17 cellular contexts compared by ENCODE assay signal in genomic region chr6:16437095-16437494, GRCh38.
DNase-seq lines count a peak whose midpoint lies in the region; ATAC-seq and TF ChIP-seq lines count a peak whose summit lies in the region.
"Had no signal": no experiment of that assay in that cellular context is flagged by ENCODE, and none has a peak within 500 bp of the region (broad histone marks: within the 10 kb centered on the region; RNA-seq: fewer than 3 reads in every experiment).

No MANE protein-coding gene starts in this region.

- peak overlapping the region; percentile 76 for H3K4me3 Mint-ChIP-seq in central memory CD8-positive, alpha-beta T cell
- H3K4me3 Mint-ChIP-seq: brain, memory B cell had no signal

- TF ChIP-seq EP300 in tibial nerve (IDR thresholded peaks at IDR 0.05) (no peak), upper lobe of left lung (IDR thresholded peaks at IDR 0.05) (no peak), gastroesophageal sphincter (IDR thresholded peaks at IDR 0.05) (no peak)

- TF ChIP-seq POLR2A in tibial nerve (IDR thresholded peaks at IDR 0.05) (no peak), upper lobe of left lung (IDR thresholded peaks at IDR 0.05) (no peak), gastroesophageal sphincter (IDR thresholded peaks at IDR 0.05) (no peak)

- WGBS in tibial nerve, 2 donors: 91 to 95% methylated on average over 7 of the region's 7 CpGs
- 81 to 85% methylated on average over 7 of the region's 7 CpGs for WGBS in upper lobe of left lung, 2 donors
- WGBS in gastroesophageal sphincter (ENCODE audit: low coverage in 1 of 2), 2 donors: 94 to 100% methylated on average over 5 to 6 of the region's 7 CpGs

- no peaks in the 10 kb centered on the region for H3K9me3 Mint-ChIP-seq in central memory CD8-positive, alpha-beta T cell

- H3K27ac Mint-ChIP-seq in central memory CD8-positive, alpha-beta T cell (ENCODE audit: low read depth): peak overlapping the region; percentile 93
- H3K27ac Mint-ChIP-seq: memory B cell had no signal

- peaks cover 0 to 36% (median 15%) of the 10 kb centered on the region in 4 donors for H3K4me1 ChIP-seq in tibial nerve
- H3K4me1 ChIP-seq in upper lobe of left lung: peaks cover 7 to 20% (median 15%) of the 10 kb centered on the region in 4 donors
- peaks cover 6 to 50% (median 9%) of the 10 kb centered on the region in 3 donors for H3K4me1 ChIP-seq in gastroesophageal sphincter

- no peaks in the 10 kb centered on the region for H3K9me3 ChIP-seq in tibial nerve
- H3K9me3 ChIP-seq in upper lobe of left lung: no peaks in the 10 kb centered on the region
- H3K9me3 ChIP-seq in gastroesophageal sphincter: no peaks in the 10 kb centered on the region
- H3K9me3 ChIP-seq: MG63 had no signal

- H3K4me3 ChIP-seq in tibial nerve (no peak overlapping the region), upper lobe of left lung (no peak overlapping the region), gastroesophageal sphincter (no peak overlapping the region)
- H3K4me3 ChIP-seq: MG63, SK-N-MC had no signal

- no peaks in the 10 kb centered on the region for H3K27me3 ChIP-seq in tibial nerve
- H3K27me3 ChIP-seq in upper lobe of left lung: no peaks in the 10 kb centered on the region
- H3K27me3 ChIP-seq in gastroesophageal sphincter: no peaks in the 10 kb centered on the region
- H3K27me3 ChIP-seq: MG63 had no signal

- no peak for TF ChIP-seq CTCF in tibial nerve (IDR thresholded peaks at IDR 0.05)
- no peak for TF ChIP-seq CTCF in upper lobe of left lung (IDR thresholded peaks at IDR 0.05)
- no peak for TF ChIP-seq CTCF in gastroesophageal sphincter (IDR thresholded peaks at IDR 0.05)

- DNase-seq in activated naive CD4-positive, alpha-beta T cell treated with Interleukin-2 at 50 U/mL for 16 hours: peak; percentile 63
- DNase-seq in activated naive CD4-positive, alpha-beta T cell treated with anti-CD3 and anti-CD28 coated beads, Interleukin-2, amount 50 U/mL, for 16 hours: no peak
- DNase-seq in activated CD8-positive, alpha-beta memory T cell treated with anti-CD3 and anti-CD28 coated beads, Interleukin-2, amount 50 U/mL, for 4 hours: peak; percentile 22
- DNase-seq in central memory CD8-positive, alpha-beta T cell (ENCODE audit: low spot score in 2 of 2): no peak
- DNase-seq in stimulated activated naive CD8-positive, alpha-beta T cell treated with anti-CD3 and anti-CD28 coated beads, Interleukin-15, Interleukin-2, amounts not matched to agents 100 U/mL and 50 U/mL, for 24 hours: peak; percentile 17
- DNase-seq in tibial nerve (ENCODE audit: low spot score in 2 of 2) (no peak), upper lobe of left lung (no peak)
- DNase-seq: dermis blood vessel endothelial cell, H7, MG63, NCI-H2081 treated with DMSO at 0.1 percent for 48 hours, NCI-H526 treated with DMSO at 0.1 percent for 48 hours, PC-3 had no signal

- H3K4me1 Mint-ChIP-seq in central memory CD8-positive, alpha-beta T cell: peaks cover 74% of the 10 kb centered on the region

- H3K36me3 ChIP-seq in tibial nerve: no peaks in the 10 kb centered on the region
- no peaks in the 10 kb centered on the region for H3K36me3 ChIP-seq in upper lobe of left lung
- no peaks in the 10 kb centered on the region for H3K36me3 ChIP-seq in gastroesophageal sphincter
- H3K36me3 ChIP-seq: MG63 had no signal

- ATAC-seq in central memory CD8-positive, alpha-beta T cell (replicated peaks; ENCODE audit: extremely low read depth, poor library complexity, severe bottlenecking): peak; percentile 12
- ATAC-seq in stimulated activated naive CD8-positive, alpha-beta T cell treated with anti-CD3 and anti-CD28 coated beads, Interleukin-15, Interleukin-2, amounts not matched to agents 100 U/mL and 50 U/mL, for 24 hours: peak; percentile 32
- ATAC-seq in upper lobe of left lung (ENCODE audit: low FRiP score in 2 of 2): no peak
- no peak for ATAC-seq in gastroesophageal sphincter
- ATAC-seq: PC-3 had no signal

- H3K27ac ChIP-seq in tibial nerve (no peak overlapping the region), upper lobe of left lung (no peak overlapping the region), gastroesophageal sphincter (no peak overlapping the region)
- H3K27ac ChIP-seq: SK-N-MC had no signal

- no peaks in the 10 kb centered on the region for H3K27me3 Mint-ChIP-seq in central memory CD8-positive, alpha-beta T cell
- H3K27me3 Mint-ChIP-seq: memory B cell had no signal

- peaks cover 28% of the 10 kb centered on the region for H3K36me3 Mint-ChIP-seq in central memory CD8-positive, alpha-beta T cell (ENCODE audit: insufficient read depth)

Comparison
In these comparisons a context has a peak if more than half of its experiments do, and no peak if none do; other contexts are left out.
1. DNase-seq: peak in activated naive CD4-positive, alpha-beta T cell treated with Interleukin-2 at 50 U/mL for 16 hours (single experiment), activated CD8-positive, alpha-beta memory T cell treated with anti-CD3 and anti-CD28 coated beads, Interleukin-2, amount 50 U/mL, for 4 hours (single experiment) and stimulated activated naive CD8-positive, alpha-beta T cell treated with anti-CD3 and anti-CD28 coated beads, Interleukin-15, Interleukin-2, amounts not matched to agents 100 U/mL and 50 U/mL, for 24 hours (single experiment); none in activated naive CD4-positive, alpha-beta T cell treated with anti-CD3 and anti-CD28 coated beads, Interleukin-2, amount 50 U/mL, for 16 hours (single experiment), central memory CD8-positive, alpha-beta T cell (0 of 2), tibial nerve (0 of 2) and upper lobe of left lung (0 of 2).
2. ATAC-seq: peak in central memory CD8-positive, alpha-beta T cell (single experiment) and stimulated activated naive CD8-positive, alpha-beta T cell treated with anti-CD3 and anti-CD28 coated beads, Interleukin-15, Interleukin-2, amounts not matched to agents 100 U/mL and 50 U/mL, for 24 hours (single experiment); none in upper lobe of left lung (0 of 2) and gastroesophageal sphincter (single experiment).